18 cellular contexts compared by ENCODE assay signal in genomic region chr1:169053196-169053595, GRCh38. TPM values are rescaled to one million over a fixed set of nuclear protein-coding genes. Genes with fewer than 3 reads are reported as not detected.
DNase-seq lines count a peak whose midpoint lies in the region; TF ChIP-seq lines count a peak whose summit lies in the region.
"Had no signal": no experiment of that assay in that cellular context is flagged by ENCODE, and none has a peak within 500 bp of the region (broad histone marks: within the 10 kb centered on the region; RNA-seq: fewer than 3 reads in every experiment).

No MANE protein-coding gene starts in this region.

- intact Hi-C loops in dendritic cell treated with granulocyte-macrophage colony-stimulating factor and Interleukin-4, amounts not matched to agents 40 ng/mL and 50 ng/mL, for 4 days (cut with micrococcal nuclease) = no loop called here
- intact Hi-C loops in transverse colon (cut with DNase I; ENCODE audit: low total_unique reads) = no loop called here

- in situ Hi-C loops in transverse colon (cut with MboI; ENCODE audit: low pct_ligation_motif_present in 1 of 4, low pct_unique_long_range_greater_than_20kb in 1 of 4, low sequenced_read_pairs in 3 of 4) = no loop called here

- H3K27me3 ChIP-seq in OCI-LY3 (ENCODE audit: low read depth, low read length) (no peaks in the 10 kb centered on the region), transverse colon (no peaks in the 10 kb centered on the region)
- H3K27me3 ChIP-seq: BLaER1 had no signal

- no peaks in the 10 kb centered on the region for H3K9me3 Mint-ChIP-seq in dendritic cell treated with granulocyte-macrophage colony-stimulating factor and Interleukin-4, amounts not matched to agents 40 ng/mL and 50 ng/mL, for 4 days
- H3K9me3 Mint-ChIP-seq: CD8-positive, alpha-beta T cell had no signal

- peak overlapping the region; percentile 55; the same call in 1 of the 2 replicates for H3K4me3 ChIP-seq in OCI-LY3 (ENCODE audit: low read length)
- no peak overlapping the region for H3K4me3 ChIP-seq in transverse colon
- H3K4me3 ChIP-seq: A549, BLaER1 had no signal

- no peak for TF ChIP-seq CTCF in OCI-LY3 (IDR thresholded peaks at IDR 0.05; ENCODE audit: low read depth, low read length)
- TF ChIP-seq CTCF in transverse colon (IDR thresholded peaks at IDR 0.05) = no peak

- H3K4me1 ChIP-seq in OCI-LY3 (ENCODE audit: low read length) (peaks cover 64% of the 10 kb centered on the region), transverse colon (peaks cover 0 to 30% (median 13%) of the 10 kb centered on the region in 4 donors)

- no peak for TF ChIP-seq POLR2A in transverse colon (IDR thresholded peaks at IDR 0.05)

- no peak for TF ChIP-seq EP300 in transverse colon (IDR thresholded peaks at IDR 0.05; ENCODE audit: low read depth)

- peaks cover 55% of the 10 kb centered on the region for H3K4me1 Mint-ChIP-seq in dendritic cell treated with granulocyte-macrophage colony-stimulating factor and Interleukin-4, amounts not matched to agents 40 ng/mL and 50 ng/mL, for 4 days (ENCODE audit: low read depth)

- no peak overlapping the region for H2AFZ ChIP-seq in OCI-LY3 (ENCODE audit: low read depth, low read length)

- H3K27me3 Mint-ChIP-seq in dendritic cell treated with granulocyte-macrophage colony-stimulating factor and Interleukin-4, amounts not matched to agents 40 ng/mL and 50 ng/mL, for 4 days = peaks cover 10% of the 10 kb centered on the region

- peak overlapping the region; percentile 62; the same call in 1 of the 2 replicates for H3K9ac ChIP-seq in OCI-LY3 (ENCODE audit: low read length)
- H3K9ac ChIP-seq: BLaER1 had no signal

- no peaks in the 10 kb centered on the region for H4K20me1 ChIP-seq in OCI-LY3 (ENCODE audit: insufficient read depth, low read length)
- H4K20me1 ChIP-seq: BLaER1 had no signal

- DNase-seq in CD1c-positive myeloid dendritic cell (ENCODE audit: extremely low spot score) (peak; percentile 55), transverse colon (no peak), islet precursor cell (no peak), HK-2 (ENCODE audit: unreplicated experiment) (no peak)
- no peak for DNase-seq in activated CD4-positive, alpha-beta T cell treated with anti-CD3 and anti-CD28 coated beads, Interleukin-2, amount 50 U/mL, for 4 hours
- DNase-seq: AML-193; Calu3; CD8-positive, alpha-beta T cell; DMS79 treated with DMSO at 0.1 percent for 48 hours; GOT3; H7; KG1 had no signal

- peak overlapping the region; percentile 90 for H3K27ac ChIP-seq in OCI-LY3 (ENCODE audit: low read length)
- H3K27ac ChIP-seq in transverse colon = peak overlapping the region; percentile 58 to 84 (median 80)
- H3K27ac ChIP-seq: 22Rv1, A549, BLaER1 had no signal

- no peaks in the 10 kb centered on the region for H3K9me3 ChIP-seq in OCI-LY3 (ENCODE audit: insufficient read depth, low read length)
- no peaks in the 10 kb centered on the region for H3K9me3 ChIP-seq in transverse colon
- H3K9me3 ChIP-seq: A549, BLaER1 had no signal

- H3K79me2 ChIP-seq in OCI-LY3 (ENCODE audit: low read length) = no peaks in the 10 kb centered on the region

- 40 to 61% methylated on average over 3 to 4 of the region's 4 CpGs for WGBS in transverse colon (ENCODE audit: low coverage in 1 of 2), 2 donors

- peaks cover 11% of the 10 kb centered on the region for H3K36me3 ChIP-seq in OCI-LY3 (replicated peaks; ENCODE audit: low read depth, low read length)
- H3K36me3 ChIP-seq in transverse colon = no peaks in the 10 kb centered on the region
- H3K36me3 ChIP-seq: BLaER1 had no signal

- H3K36me3 Mint-ChIP-seq in dendritic cell treated with granulocyte-macrophage colony-stimulating factor and Interleukin-4, amounts not matched to agents 40 ng/mL and 50 ng/mL, for 4 days (ENCODE audit: low read depth) = no peaks in the 10 kb centered on the region
- H3K36me3 Mint-ChIP-seq: CD14-positive monocyte; CD8-positive, alpha-beta T cell had no signal

- peak overlapping the region; percentile 76 for H3K4me2 ChIP-seq in OCI-LY3 (ENCODE audit: low read length)
- H3K4me2 ChIP-seq: A549, BLaER1 had no signal

- peak overlapping the region; percentile 78 for H3K27ac Mint-ChIP-seq in dendritic cell treated with granulocyte-macrophage colony-stimulating factor and Interleukin-4, amounts not matched to agents 40 ng/mL and 50 ng/mL, for 4 days
- H3K27ac Mint-ChIP-seq: CD8-positive, alpha-beta T cell had no signal

- H3K4me3 Mint-ChIP-seq in dendritic cell treated with granulocyte-macrophage colony-stimulating factor and Interleukin-4, amounts not matched to agents 40 ng/mL and 50 ng/mL, for 4 days = no peak overlapping the region
- H3K4me3 Mint-ChIP-seq: CD8-positive, alpha-beta T cell had no signal

RNA-seq across cellular contexts. Expression of gene ATP1B1, which starts 53.3 kb away (rescaled TPM):
- 100 to 1,000 TPM in 3 of 4 donors, 10 to 100 TPM in 1; 82.8 to 493 (median 375) TPM for total RNA-seq in transverse colon
